Comparison of ENCODE assay signal across 19 cellular contexts in the genomic region with DNA sequence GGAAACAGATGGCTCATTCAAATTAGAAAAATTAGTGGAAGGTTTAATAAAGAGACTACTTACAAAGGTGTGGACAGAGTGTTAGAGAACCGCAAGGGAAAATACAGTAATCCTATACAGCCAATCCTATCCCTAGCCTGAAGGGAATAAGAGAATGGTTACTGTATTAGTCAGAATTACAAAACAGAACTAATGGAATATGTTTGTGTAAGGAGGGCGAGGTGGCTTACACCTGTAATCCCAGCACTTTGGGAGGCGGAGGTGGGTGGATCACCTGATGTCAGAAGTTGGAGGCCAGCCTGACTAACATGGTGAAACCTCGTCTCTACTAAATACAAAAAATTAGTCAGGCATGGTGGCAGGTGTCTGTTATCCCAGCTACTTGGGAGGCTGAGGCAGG.
"Had no signal": no experiment of that assay in that cellular context is flagged by ENCODE, and none has a peak within 500 bp of the region (broad histone marks: within the 10 kb centered on the region; RNA-seq: fewer than 3 reads in every experiment).

No MANE protein-coding gene starts in this region.

- H3K4me3 ChIP-seq: dorsolateral prefrontal cortex, hepatocyte, mucosa of descending colon, ovary, right atrium auricular region, stomach, thoracic aorta, transverse colon had no signal

- ATAC-seq: left lobe of liver; mucosa of descending colon; naive thymus-derived CD8-positive, alpha-beta T cell had no signal

- H3K36me3 ChIP-seq: ovary, right atrium auricular region, thoracic aorta had no signal

- H3K27me3 Mint-ChIP-seq: naive thymus-derived CD8-positive, alpha-beta T cell had no signal

- H3K9me3 Mint-ChIP-seq: naive thymus-derived CD8-positive, alpha-beta T cell had no signal

- DNase-seq: cortex of kidney; dorsolateral prefrontal cortex; effector memory CD4-positive, alpha-beta T cell; foreskin melanocyte; kidney glomerular epithelial cell; mucosa of descending colon; naive thymus-derived CD8-positive, alpha-beta T cell; ovary; small intestine; stimulated activated CD4-positive, alpha-beta T cell treated with anti-CD3 and anti-CD28 coated beads, Interleukin-12 subunit alpha, Interleukin-12 subunit beta, amount 100 ng/mL, for 4 hours; stimulated activated naive CD4-positive, alpha-beta T cell; stomach; substantia nigra; transverse colon had no signal

- H2AFZ ChIP-seq: hepatocyte had no signal

- H3K4me3 Mint-ChIP-seq: naive thymus-derived CD8-positive, alpha-beta T cell had no signal

- H3K79me2 ChIP-seq: hepatocyte had no signal

- H3K9me3 ChIP-seq: mucosa of descending colon, neutrophil, ovary, right atrium auricular region, stomach, thoracic aorta, transverse colon had no signal

- H3K4me1 ChIP-seq: right atrium auricular region, stomach, transverse colon had no signal

- H3K27me3 ChIP-seq: dorsolateral prefrontal cortex, hepatocyte, neutrophil, ovary, right atrium auricular region, stomach, transverse colon had no signal

- H3K27ac ChIP-seq: dorsolateral prefrontal cortex, hepatocyte, neutrophil, ovary, right atrium auricular region, stomach, thoracic aorta, transverse colon had no signal

- H3K4me2 ChIP-seq: hepatocyte had no signal
